In the genomic region with DNA sequence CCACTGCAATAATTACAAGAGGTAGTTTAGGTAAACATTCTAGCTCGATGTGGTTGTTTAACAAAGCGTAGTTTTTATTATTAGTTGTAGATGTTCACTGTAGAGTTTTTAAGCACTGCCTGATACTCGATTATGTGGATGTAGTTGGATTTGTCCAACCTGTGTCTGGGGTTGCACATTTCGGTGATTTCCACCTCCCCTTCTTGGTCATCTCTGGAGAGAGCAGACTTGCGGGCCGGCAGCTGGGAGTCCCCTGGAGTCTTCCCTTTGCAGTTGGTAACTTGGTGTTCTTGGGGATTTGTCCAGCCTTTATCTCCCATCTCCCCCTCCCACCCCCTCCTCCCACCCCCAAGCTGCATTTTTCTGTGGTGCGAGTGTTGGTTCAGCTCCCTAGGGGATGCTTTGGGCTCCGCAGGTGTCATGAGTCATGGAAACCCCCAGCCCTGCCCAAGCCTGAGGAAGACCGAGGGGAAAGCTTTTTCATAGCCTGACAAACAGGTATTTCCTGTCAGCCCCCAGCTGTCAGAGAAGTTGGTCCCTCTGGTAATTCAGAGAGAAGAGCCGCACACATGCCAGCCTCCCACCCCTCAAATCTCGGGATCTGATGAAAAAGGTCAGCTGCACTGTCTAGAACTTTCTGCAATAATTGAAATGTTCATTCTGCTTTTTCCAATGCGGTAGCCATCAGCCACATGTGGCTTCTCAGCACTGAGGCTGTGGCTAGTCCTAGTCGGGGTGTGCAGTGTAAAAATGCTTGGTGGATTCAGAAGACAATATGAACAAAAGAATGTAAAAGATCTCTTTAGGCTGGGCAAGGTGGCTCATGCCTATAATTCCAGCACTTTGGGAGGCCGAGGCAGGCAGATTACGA, we compare ENCODE assay signal across 1 cellular context.
TF ChIP-seq lines count a peak whose summit lies in the region.

No MANE protein-coding gene starts in this region.

TF ChIP-seq in GM23338, 12 proteins besides CTCF, POLR2A, EP300 and RAD21 (continued from another document):
- no peak for TF ChIP-seq ZNF462 (CRISPR knock-in tag; IDR thresholded peaks at IDR 0.05)
- TF ChIP-seq REST (IDR thresholded peaks at IDR 0.05; ENCODE audit: unreplicated experiment), result no peak
- TF ChIP-seq STAT1 (IDR thresholded peaks at IDR 0.05; ENCODE audit: unreplicated experiment), result no peak
- no peak for TF ChIP-seq POLR2AphosphoS5 (IDR thresholded peaks at IDR 0.05; ENCODE audit: low read depth)
- TF ChIP-seq CREB1 (CRISPR knock-in tag; IDR thresholded peaks at IDR 0.05; ENCODE audit: low read depth), result no peak
- no peak for TF ChIP-seq ZNF331 (CRISPR knock-in tag; IDR thresholded peaks at IDR 0.05; ENCODE audit: low read depth)
- TF ChIP-seq JUNB (IDR thresholded peaks at IDR 0.05; ENCODE audit: unreplicated experiment), result no peak
TF ChIP-seq in GM23338: peak in this region for 0.
